Comparison of ENCODE assay signal across 10 cellular contexts in the genomic region with DNA sequence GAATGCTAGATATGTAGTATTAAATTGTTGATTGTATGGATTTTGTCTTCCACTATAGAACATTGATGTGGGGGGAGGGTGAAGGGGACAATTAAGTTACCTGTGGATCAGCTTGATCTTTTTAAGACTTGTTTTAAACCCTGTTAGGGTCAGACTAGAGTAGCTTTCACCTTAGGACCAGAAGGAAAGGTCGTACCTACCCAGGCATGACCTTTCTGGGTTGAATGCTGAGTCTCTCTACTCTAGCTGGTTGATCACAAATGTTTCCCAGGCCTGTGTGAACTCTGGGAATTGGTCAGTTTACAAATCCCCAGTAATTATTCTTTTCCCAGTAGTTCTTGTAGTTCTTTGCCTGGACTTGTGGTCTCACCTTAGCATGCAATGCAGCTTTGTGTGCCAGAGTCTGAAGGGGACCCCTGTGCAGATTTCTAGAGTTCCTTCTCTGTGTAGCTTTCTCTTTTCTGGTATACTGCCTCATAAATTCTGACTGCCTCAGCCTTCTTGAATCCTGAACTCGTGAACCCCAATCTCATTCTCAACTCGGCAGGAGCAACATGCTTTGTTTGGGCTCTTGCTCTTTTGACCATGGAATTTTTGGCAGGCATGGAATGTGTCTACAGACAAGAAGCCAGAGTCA. TPM values are rescaled to one million over a fixed set of nuclear protein-coding genes. Genes with fewer than 3 reads are reported as not detected.
DNase-seq lines count a peak whose midpoint lies in the region; ATAC-seq and TF ChIP-seq lines count a peak whose summit lies in the region.
"Had no signal": no experiment of that assay in that cellular context is flagged by ENCODE, and none has a peak within 500 bp of the region (broad histone marks: within the 10 kb centered on the region; RNA-seq: fewer than 3 reads in every experiment).

No MANE protein-coding gene starts in this region.

- peak overlapping the region; percentile 11 for H2BK120ac ChIP-seq in mesenchymal stem cell (ENCODE audit: low read depth, low read length)

- no TSS peak for BruUV-seq in HCT116 (replicated peaks; lab: Mats Ljungman, UMichigan)

- peak overlapping the region; percentile 60 for H3K4me2 ChIP-seq in HCT116 (ENCODE audit: low read length)
- peak overlapping the region; percentile 5 for H3K4me2 ChIP-seq in mesenchymal stem cell (ENCODE audit: low read length, poor library complexity, severe bottlenecking)

- peaks cover 3% of the 10 kb centered on the region for H3K79me1 ChIP-seq in mesenchymal stem cell (replicated peaks; ENCODE audit: low read length, poor library complexity, severe bottlenecking)

- H3K9me3 ChIP-seq in HCT116 (ENCODE audit: control insufficient read depth in 1 of 2, insufficient read depth in 1 of 2, low read depth in 1 of 2, low read length in 2 of 2), result no peaks in the 10 kb centered on the region; a peak in 1 of 4 replicates
- no peaks in the 10 kb centered on the region for H3K9me3 ChIP-seq in mesenchymal stem cell (ENCODE audit: control insufficient read depth, low read length)

- DNase-seq in HCT116 (ENCODE audit: low read depth, low spot score) (no peak), astrocyte of the spinal cord (ENCODE audit: low read depth, low spot score) (peak; percentile 96), mesenchymal stem cell (peak; percentile 80), T-helper 9 cell (no peak), AML-193 (lab: John Stamatoyannopoulos, UW) (no peak)
- DNase-seq: NCI-H1436 had no signal

- H3K9ac ChIP-seq in HCT116 (ENCODE audit: low read length) (peak overlapping the region; percentile 66), mesenchymal stem cell (ENCODE audit: low read length) (peak overlapping the region; percentile 82)

- POLR2A ChIA-PET in HCT116 (lab: Charles Lee), result interaction anchor here (0.7 to 9.8 kb wide), 8 partner anchors 11 to 79 kb away, joined by 3 to 132 read pairs (median 3); partner anchors contain the start of genes PTRH2 and VMP1

- CTCF ChIA-PET in HCT116 (lab: Charles Lee), result interaction anchor here (1.1 to 3.5 kb wide), 2 partner anchors 9 to 84 kb away, joined by 3 to 14 read pairs; no protein-coding TSS in a partner anchor

- no peaks in the 10 kb centered on the region for H3K9me2 ChIP-seq in HCT116 (ENCODE audit: insufficient read depth)

- 33% methylated on average over 3 of the region's 3 CpGs for WGBS in mesenchymal stem cell

- peak overlapping the region; percentile 99 for H2BK5ac ChIP-seq in mesenchymal stem cell (ENCODE audit: low read depth, low read length, poor library complexity, severe bottlenecking)

- H3K18ac ChIP-seq in mesenchymal stem cell (ENCODE audit: low read depth in 1 of 2, low read length in 2 of 2), result peak overlapping the region; percentile 17 to 78

- in situ Hi-C loops in astrocyte of the spinal cord (cut with HindIII; ENCODE audit: low sequenced_read_pairs), result no loop called here

- peak overlapping the region; percentile 19 for H4K8ac ChIP-seq in mesenchymal stem cell (ENCODE audit: low read length)

- no peak for TF ChIP-seq CTCF in HCT116 (IDR thresholded peaks at IDR 0.05 in 2 of 3, conservative IDR thresholded peaks at IDR 0.05 in 1 of 3; ENCODE audit: borderline replicate concordance in 1 of 3, insufficient read depth in 1 of 3, low read depth in 2 of 3, low read length in 2 of 3)
- TF ChIP-seq CTCF in astrocyte of the spinal cord (IDR thresholded peaks at IDR 0.05; ENCODE audit: low read depth, low read length), result no peak

- H3K23ac ChIP-seq in mesenchymal stem cell (ENCODE audit: low read length in 2 of 2), result no peak overlapping the region

- H3K4ac ChIP-seq in mesenchymal stem cell (ENCODE audit: low read depth in 1 of 2, low read length in 2 of 2), result peak overlapping the region in 1 of 2 experiments; percentile 86

- intact Hi-C loops in HCT116 (cut with micrococcal nuclease), result no loop called here

- no peak overlapping the region for H3K14ac ChIP-seq in mesenchymal stem cell (ENCODE audit: low read length in 2 of 2)

- H3K4me3 ChIP-seq in ACC112 (ENCODE audit: low read depth, low read length) (peak overlapping the region; percentile 26; the same call in 1 of the 2 replicates), HCT116 (replicated peaks in 1 of 2; ENCODE audit: low read depth in 1 of 2, low read length in 2 of 2) (no peak overlapping the region), astrocyte of the spinal cord (ENCODE audit: low read depth, low read length) (no peak overlapping the region), mesenchymal stem cell (ENCODE audit: insufficient read depth in 1 of 2, low read depth in 1 of 2, low read length in 2 of 2) (no peak overlapping the region)

- TF ChIP-seq POLR2A in HCT116 (IDR thresholded peaks at IDR 0.05; ENCODE audit: borderline replicate concordance, extremely low read depth, insufficient read depth, insufficient read length), result no peak

- no peak overlapping the region for H4K91ac ChIP-seq in mesenchymal stem cell (ENCODE audit: low read length)

- TF ChIP-seq RAD21 in HCT116 (IDR thresholded peaks at IDR 0.05; ENCODE audit: low read depth), result no peak

- H3K27me3 ChIP-seq in ACC112 (ENCODE audit: insufficient read depth, low read length) (no peaks in the 10 kb centered on the region), HCT116 (ENCODE audit: insufficient read depth, low read length) (no peaks in the 10 kb centered on the region), mesenchymal stem cell (ENCODE audit: control insufficient read depth in 1 of 2, insufficient read depth in 1 of 2, low read length in 2 of 2) (no peaks in the 10 kb centered on the region)

- ATAC-seq in HCT116, result peak; percentile 48
- ATAC-seq in GM18511 (IDR thresholded peaks at IDR 0.05; ENCODE audit: unreplicated experiment), result no peak
- ATAC-seq in HG03521 (IDR thresholded peaks at IDR 0.05; ENCODE audit: unreplicated experiment), result no peak

- H2AFZ ChIP-seq in ACC112 (ENCODE audit: low read length, unreplicated experiment) (no peak overlapping the region), HCT116 (ENCODE audit: low read depth, low read length, poor library complexity, severe bottlenecking) (no peak overlapping the region), mesenchymal stem cell (ENCODE audit: low read depth, low read length) (no peak overlapping the region)

- H3K36me3 ChIP-seq in ACC112 (ENCODE audit: insufficient read depth, low read length) (peaks cover 25% of the 10 kb centered on the region), HCT116 (ENCODE audit: control insufficient read depth in 1 of 2, insufficient read depth in 2 of 2, low read length in 2 of 2) (peaks cover 0 to 39% of the 10 kb centered on the region in 2 experiments; a peak in 2 of 4 replicates), mesenchymal stem cell (ENCODE audit: control insufficient read depth in 1 of 2, insufficient read depth in 2 of 2, low read depth in 1 of 2, low read length in 2 of 2) (peaks cover 2 to 18% of the 10 kb centered on the region in 2 experiments)

- peaks cover 48% of the 10 kb centered on the region for H3K4me1 ChIP-seq in ACC112 (ENCODE audit: control insufficient read depth, insufficient read depth, low read length, unreplicated experiment)
- peaks cover 68 to 73% of the 10 kb centered on the region in 2 experiments for H3K4me1 ChIP-seq in HCT116 (ENCODE audit: control insufficient read depth in 1 of 2, insufficient read depth in 2 of 2, low read length in 2 of 2)
- H3K4me1 ChIP-seq in mesenchymal stem cell (ENCODE audit: control insufficient read depth, insufficient read depth, low read depth, low read length), result peaks cover 8% of the 10 kb centered on the region

- RAD21 ChIA-PET in HCT116 (lab: Charles Lee; ENCODE audit: low non-redundant PET in 1 of 2, low total read pairs in 2 of 2, uncharacterized antibody in 2 of 2, unreplicated experiment in 2 of 2), result no interaction called here

- peak overlapping the region in 1 of 2 experiments; percentile 83 for H2BK12ac ChIP-seq in mesenchymal stem cell (ENCODE audit: low read length in 2 of 2)

- H3K79me2 ChIP-seq in ACC112 (ENCODE audit: control insufficient read depth, insufficient read depth, low read length, unreplicated experiment), result peaks cover 27% of the 10 kb centered on the region
- H3K79me2 ChIP-seq in HCT116 (ENCODE audit: insufficient read depth, low read length), result peaks cover 49% of the 10 kb centered on the region

- no peak overlapping the region for H2BK15ac ChIP-seq in mesenchymal stem cell (ENCODE audit: low read depth, poor library complexity, severe bottlenecking)

- peak overlapping the region; percentile 98 for H2AK5ac ChIP-seq in mesenchymal stem cell (ENCODE audit: low read length, severe bottlenecking)

- H4K20me1 ChIP-seq in HCT116 (ENCODE audit: insufficient read depth), result no peaks in the 10 kb centered on the region

- H3K27ac ChIP-seq in ACC112 (ENCODE audit: low read depth, low read length), result peak overlapping the region; percentile 99
- H3K27ac ChIP-seq in HCT116 (ENCODE audit: low read depth, low read length), result peak overlapping the region; percentile 84
- H3K27ac ChIP-seq in mesenchymal stem cell (ENCODE audit: low read length, poor library complexity, severe bottlenecking), result peak overlapping the region; percentile 100
- H3K27ac ChIP-seq: VCaP had no signal

TF ChIP-seq in HCT116, 20 proteins besides CTCF, POLR2A, EP300 and RAD21 (continues in another document):
- no peak for TF ChIP-seq SP1 (IDR thresholded peaks at IDR 0.05; ENCODE audit: low read depth)
- no peak for TF ChIP-seq ELF1 (IDR thresholded peaks at IDR 0.05; ENCODE audit: borderline replicate concordance, low read depth)
- no peak for TF ChIP-seq SRF (IDR thresholded peaks at IDR 0.05; ENCODE audit: low read depth)
- TF ChIP-seq TCF7L2 (IDR thresholded peaks at IDR 0.05; ENCODE audit: borderline replicate concordance, extremely low read depth, insufficient read depth, insufficient read length), result no peak
- no peak for TF ChIP-seq ATF3 (IDR thresholded peaks at IDR 0.05)
- no peak for TF ChIP-seq SIN3A (IDR thresholded peaks at IDR 0.05; ENCODE audit: low read depth)

RNA-seq across cellular contexts. Expression of gene VMP1, which starts 54.0 kb away (rescaled TPM):
- total RNA-seq in HCT116 (2021; ENCODE audit: unreplicated experiment), result 366 TPM
- 92.7 and 130 TPM in 2 replicates for polyA plus RNA-seq in HCT116 (2012)
- 116 TPM for polyA plus RNA-seq in mesenchymal stem cell (2013, experiment 1 of 2)
- polyA plus RNA-seq in mesenchymal stem cell (2013, experiment 2 of 2), result 116 TPM

RNA-seq across cellular contexts. Expression of gene PTRH2, which starts 54.3 kb away (rescaled TPM):
- total RNA-seq in HCT116 (2021; ENCODE audit: unreplicated experiment), result 59.6 TPM
- polyA plus RNA-seq in HCT116 (2012), result 66.3 and 70.0 TPM in 2 replicates
- 31.8 TPM for polyA plus RNA-seq in mesenchymal stem cell (2013, experiment 1 of 2)
- polyA plus RNA-seq in mesenchymal stem cell (2013, experiment 2 of 2), result 32.0 TPM

Comparison
In these comparisons a context has a peak if more than half of its experiments do, and no peak if none do; other contexts are left out.
1. DNase-seq: peak in astrocyte of the spinal cord (single experiment) and mesenchymal stem cell (single experiment); none in HCT116 (single experiment), T-helper 9 cell (single experiment) and AML-193 (0 of 2).
2. Peak in every context shown above with its lines, with median percentiles within 50 percentile points of each other: H3K27ac ChIP-seq.